In genomic region chr10:24998044-24998443, GRCh38 we compare ENCODE assay signal across 35 cellular contexts. TPM values are rescaled to one million over a fixed set of nuclear protein-coding genes. Genes with fewer than 3 reads are reported as not detected.
"Had no signal": no experiment of that assay in that cellular context is flagged by ENCODE, and none has a peak within 500 bp of the region (broad histone marks: within the 10 kb centered on the region; RNA-seq: fewer than 3 reads in every experiment).

No MANE protein-coding gene starts in this region.

- H3K4me1 Mint-ChIP-seq: activated B cell treated with CpG ODN at 0.5 μM for 24 hours; activated CD4-positive, alpha-beta T cell treated with anti-CD3 and anti-CD28 coated beads, Interleukin-2, amount 10 ng/mL, durations not matched to agents 24 days and 14 days; activated naive CD4-positive, alpha-beta T cell treated with anti-CD3 and anti-CD28 coated beads, Interleukin-2, amount 50 U/mL, for 24 hours; activated naive CD8-positive, alpha-beta T cell treated with anti-CD3 and anti-CD28 coated beads for 36 hours; activated T-helper 17 cell treated with anti-CD3 and anti-CD28 coated beads, Interleukin-2, amount 50 U/mL, for 72 hours had no signal

- H3K36me3 Mint-ChIP-seq: activated CD4-positive, alpha-beta memory T cell treated with anti-CD3 and anti-CD28 coated beads for 36 hours had no signal

- ATAC-seq: activated CD8-positive, alpha-beta T cell treated with anti-CD3 and anti-CD28 coated beads for 36 hours; activated T-cell treated with anti-CD3 and anti-CD28 coated beads, Interleukin-2, amount 50 U/mL, for 4 hours; activated T-cell treated with anti-CD3 and anti-CD28 coated beads, Interleukin-2, amount 50 U/mL, for 72 hours; activated T-helper 17 cell treated with anti-CD3 and anti-CD28 coated beads, Interleukin-2, amount 50 U/mL, for 72 hours; body of pancreas had no signal

- H3K27me3 Mint-ChIP-seq: activated naive CD4-positive, alpha-beta T cell treated with anti-CD3 and anti-CD28 coated beads, Interleukin-2, amount 50 U/mL, for 24 hours; activated naive CD8-positive, alpha-beta T cell treated with anti-CD3 and anti-CD28 coated beads for 36 hours; activated T-helper 17 cell treated with anti-CD3 and anti-CD28 coated beads, Interleukin-2, amount 50 U/mL, for 72 hours had no signal

- H3K4me3 Mint-ChIP-seq: activated B cell treated with CpG ODN at 0.5 μM for 24 hours; activated CD4-positive, alpha-beta memory T cell treated with anti-CD3 and anti-CD28 coated beads for 36 hours; activated CD4-positive, alpha-beta T cell treated with anti-CD3 and anti-CD28 coated beads, Interleukin-2, amount 10 ng/mL, durations not matched to agents 24 days and 14 days; activated CD8-positive, alpha-beta T cell treated with anti-CD3 and anti-CD28 coated beads for 36 hours; activated naive CD4-positive, alpha-beta T cell treated with anti-CD3 and anti-CD28 coated beads for 36 hours; activated naive CD4-positive, alpha-beta T cell treated with anti-CD3 and anti-CD28 coated beads, Interleukin-2, amount 50 U/mL, for 24 hours; activated naive CD8-positive, alpha-beta T cell treated with anti-CD3 and anti-CD28 coated beads for 36 hours; activated T-cell treated with anti-CD3 and anti-CD28 coated beads, Interleukin-2, amount 50 U/mL, for 4 hours; activated T-cell treated with anti-CD3 and anti-CD28 coated beads, Interleukin-2, amount 50 U/mL, for 72 hours; activated T-helper 1 cell treated with anti-CD3 and anti-CD28 coated beads, Interleukin-12 subunit alpha, Interleukin-12 subunit beta, Interleukin-2, Interleukin-4 antibody, amounts not matched to agents 30 ng/mL and 10 ng/mL and 1 ng/mL, durations not matched to agents 14 hours and 24 hours and 36 hours; activated T-helper 17 cell treated with anti-CD3 and anti-CD28 coated beads, Interleukin-2, amount 50 U/mL, for 72 hours; T-helper 1 cell treated with Interleukin-12 subunit alpha and Interleukin-12 subunit beta and Interleukin-4 antibody, amounts not matched to agents 30 μg/mL and 1 μg/mL, for 36 hours; T-helper 2 cell treated with Interferon-gamma antibody and Interleukin-4, amounts not matched to agents 5 μg/mL and 100 μg/mL, for 36 hours had no signal

- H3K27ac ChIP-seq: adrenal gland, body of pancreas, brain microvascular endothelial cell, breast epithelium, VCaP had no signal

- H3K9me3 Mint-ChIP-seq: activated T-helper 17 cell treated with anti-CD3 and anti-CD28 coated beads, Interleukin-2, amount 50 U/mL, for 72 hours had no signal

- H3K4me3 ChIP-seq: adrenal gland, body of pancreas, breast epithelium had no signal

- H3K9me3 ChIP-seq: adrenal gland, body of pancreas had no signal

- H3K36me3 ChIP-seq: adrenal gland, brain microvascular endothelial cell, breast epithelium had no signal

- H3K27ac Mint-ChIP-seq: activated B cell treated with CpG ODN at 0.5 μM for 24 hours; activated CD4-positive, alpha-beta memory T cell treated with anti-CD3 and anti-CD28 coated beads for 36 hours; activated CD4-positive, alpha-beta T cell treated with anti-CD3 and anti-CD28 coated beads, Interleukin-2, amount 10 ng/mL, durations not matched to agents 24 days and 14 days; activated CD8-positive, alpha-beta T cell treated with anti-CD3 and anti-CD28 coated beads for 36 hours; activated naive CD4-positive, alpha-beta T cell treated with anti-CD3 and anti-CD28 coated beads for 36 hours; activated naive CD4-positive, alpha-beta T cell treated with anti-CD3 and anti-CD28 coated beads, Interleukin-2, amount 50 U/mL, for 24 hours; activated naive CD8-positive, alpha-beta T cell treated with anti-CD3 and anti-CD28 coated beads for 36 hours; activated T-cell treated with anti-CD3 and anti-CD28 coated beads, Interleukin-2, amount 50 U/mL, for 72 hours; activated T-helper 1 cell treated with anti-CD3 and anti-CD28 coated beads, Interleukin-12 subunit alpha, Interleukin-12 subunit beta, Interleukin-2, Interleukin-4 antibody, amounts not matched to agents 30 ng/mL and 10 ng/mL and 1 ng/mL, durations not matched to agents 14 hours and 24 hours and 36 hours; activated T-helper 17 cell treated with anti-CD3 and anti-CD28 coated beads, Interleukin-2, amount 50 U/mL, for 72 hours; T-helper 1 cell treated with Interleukin-12 subunit alpha and Interleukin-12 subunit beta and Interleukin-4 antibody, amounts not matched to agents 30 μg/mL and 1 μg/mL, for 36 hours; T-helper 2 cell treated with Interferon-gamma antibody and Interleukin-4, amounts not matched to agents 5 μg/mL and 100 μg/mL, for 36 hours had no signal

- H3K27me3 ChIP-seq: adrenal gland, body of pancreas, brain microvascular endothelial cell, breast epithelium had no signal

- DNase-seq: activated B cell treated with CpG ODN at 0.5 μM for 24 hours; activated CD4-positive, alpha-beta memory T cell treated with anti-CD3 and anti-CD28 coated beads for 36 hours; activated CD4-positive, alpha-beta T cell treated with anti-CD3 and anti-CD28 coated beads for 4 hours; activated CD4-positive, alpha-beta T cell treated with anti-CD3 and anti-CD28 coated beads, Interleukin-2, amount 10 ng/mL, durations not matched to agents 24 days and 14 days; activated CD4-positive, alpha-beta T cell treated with anti-CD3 and anti-CD28 coated beads, Interleukin-2, amount 50 U/mL, for 1 hour; activated CD4-positive, alpha-beta T cell treated with anti-CD3 and anti-CD28 coated beads, Interleukin-2, amount 50 U/mL, for 4 hours; activated CD4-positive, CD25-positive, alpha-beta regulatory T cell treated with anti-CD3 and anti-CD28 coated beads, Interleukin-2, amount 50 U/mL, for 72 hours; activated CD8-positive, alpha-beta memory T cell treated with anti-CD3 and anti-CD28 coated beads, Interleukin-2, amount 50 U/mL, for 4 hours; activated CD8-positive, alpha-beta T cell treated with anti-CD3 and anti-CD28 coated beads for 36 hours; activated effector memory CD4-positive, alpha-beta T cell treated with anti-CD3 and anti-CD28 coated beads, Interleukin-2, amount 50 U/mL, for 16 hours; activated gamma-delta T cell treated with Interleukin-2 at 50 U/mL for 16 hours; activated naive CD4-positive, alpha-beta T cell; activated naive CD4-positive, alpha-beta T cell treated with anti-CD3 and anti-CD28 coated beads for 36 hours; activated naive CD8-positive, alpha-beta T cell treated with anti-CD3 and anti-CD28 coated beads for 36 hours; activated T-cell treated with anti-CD3 and anti-CD28 coated beads for 4 hours; activated T-cell treated with anti-CD3 and anti-CD28 coated beads, Interleukin-2, amount 50 U/mL, for 1 hour; activated T-cell treated with anti-CD3 and anti-CD28 coated beads, Interleukin-2, amount 50 U/mL, for 4 hours; activated T-cell treated with anti-CD3 and anti-CD28 coated beads, Interleukin-2, amount 50 U/mL, for 72 hours; adrenal gland; amniotic stem cell; aorta; body of pancreas; brain microvascular endothelial cell; central memory CD4-positive, alpha-beta T cell; T-helper 1 cell; T-helper 2 cell; T-helper 9 cell had no signal

- H3K4me1 ChIP-seq: adrenal gland, body of pancreas, breast epithelium had no signal

RNA-seq across cellular contexts. Expression of gene ENKUR, which starts 17.9 kb away (rescaled TPM):
- total RNA-seq: activated B cell treated with CpG ODN at 0.5 μM for 24 hours; activated CD4-positive, alpha-beta memory T cell treated with anti-CD3 and anti-CD28 coated beads for 36 hours; activated CD4-positive, alpha-beta T cell treated with anti-CD3 and anti-CD28 coated beads, Interleukin-2, amount 10 ng/mL, durations not matched to agents 24 days and 14 days; activated CD8-positive, alpha-beta T cell treated with anti-CD3 and anti-CD28 coated beads for 36 hours; activated naive CD4-positive, alpha-beta T cell treated with anti-CD3 and anti-CD28 coated beads for 36 hours; activated naive CD8-positive, alpha-beta T cell treated with anti-CD3 and anti-CD28 coated beads for 36 hours; activated T-cell treated with anti-CD3 and anti-CD28 coated beads, Interleukin-2, amount 50 U/mL, for 4 hours; activated T-cell treated with anti-CD3 and anti-CD28 coated beads, Interleukin-2, amount 50 U/mL, for 72 hours; activated T-helper 1 cell treated with anti-CD3 and anti-CD28 coated beads, Interleukin-12 subunit alpha, Interleukin-12 subunit beta, Interleukin-2, Interleukin-4 antibody, amounts not matched to agents 30 ng/mL and 10 ng/mL and 1 ng/mL, durations not matched to agents 14 hours and 24 hours and 36 hours; body of pancreas; breast epithelium; cardiac septum had no signal

RNA-seq across cellular contexts. Expression of gene PRTFDC1, which starts 45.6 kb away (rescaled TPM):
- total RNA-seq: activated B cell treated with CpG ODN at 0.5 μM for 24 hours had no signal
